Comparison of ENCODE assay signal across 20 cellular contexts in genomic region chr18:12098389-12098788, GRCh38. TPM values are rescaled to one million over a fixed set of nuclear protein-coding genes. Genes with fewer than 3 reads are reported as not detected.
DNase-seq lines count a peak whose midpoint lies in the region; ATAC-seq and TF ChIP-seq lines count a peak whose summit lies in the region.
"Had no signal": no experiment of that assay in that cellular context is flagged by ENCODE, and none has a peak within 500 bp of the region (broad histone marks: within the 10 kb centered on the region; RNA-seq: fewer than 3 reads in every experiment).

No MANE protein-coding gene starts in this region.

- TF ChIP-seq CTCF in activated CD8-positive, alpha-beta T cell treated with anti-CD3 and anti-CD28 coated beads for 36 hours (IDR thresholded peaks at IDR 0.05): no peak
- no peak for TF ChIP-seq CTCF in adrenal gland (IDR thresholded peaks at IDR 0.05)

- WGBS in adrenal gland, 4 donors: 77 to 86% (median 80%) methylated on average over 5 of the region's 5 CpGs

- CTCF ChIA-PET in activated CD8-positive, alpha-beta T cell treated with anti-CD3 and anti-CD28 coated beads for 36 hours (lab: Charles Lee): no interaction called here
- CTCF ChIA-PET in activated CD8-positive, alpha-beta T cell treated with anti-CD3 and anti-CD28 coated beads, Interleukin-2, amount 10 ng/mL, durations not matched to agents 7 days and 5 days (lab: Charles Lee): no interaction called here
- CTCF ChIA-PET in activated CD4-positive, alpha-beta T cell treated with anti-CD3 and anti-CD28 coated beads, Interleukin-2, amount 10 ng/mL, durations not matched to agents 7 days and 5 days (lab: Charles Lee): no interaction called here

- no peaks in the 10 kb centered on the region for H3K36me3 Mint-ChIP-seq in activated CD8-positive, alpha-beta T cell treated with anti-CD3 and anti-CD28 coated beads for 36 hours (ENCODE audit: low read depth)
- H3K36me3 Mint-ChIP-seq in activated CD8-positive, alpha-beta T cell treated with anti-CD3 and anti-CD28 coated beads, Interleukin-2, amount 10 ng/mL, durations not matched to agents 7 days and 5 days (ENCODE audit: low read depth): no peaks in the 10 kb centered on the region
- no peaks in the 10 kb centered on the region for H3K36me3 Mint-ChIP-seq in stimulated activated effector memory CD8-positive, alpha-beta T cell treated with anti-CD3 and anti-CD28 coated beads, Interleukin-12 subunit alpha, Interleukin-12 subunit beta, amount 100 ng/mL, for 72 hours
- H3K36me3 Mint-ChIP-seq in activated CD4-positive, alpha-beta T cell treated with anti-CD3 and anti-CD28 coated beads, Interleukin-2, amount 10 ng/mL, durations not matched to agents 7 days and 5 days (ENCODE audit: low read depth): no peaks in the 10 kb centered on the region
- H3K36me3 Mint-ChIP-seq: CD8-positive, alpha-beta memory T cell had no signal

- TF ChIP-seq POLR2A in adrenal gland (IDR thresholded peaks at IDR 0.05): no peak

- H3K4me3 ChIP-seq in adrenal gland: no peak overlapping the region
- H3K4me3 ChIP-seq: BLaER1, GM23248 had no signal

- peaks cover 11% of the 10 kb centered on the region for H3K27me3 Mint-ChIP-seq in activated CD8-positive, alpha-beta T cell treated with anti-CD3 and anti-CD28 coated beads for 36 hours
- H3K27me3 Mint-ChIP-seq in activated CD8-positive, alpha-beta T cell treated with anti-CD3 and anti-CD28 coated beads, Interleukin-2, amount 10 ng/mL, durations not matched to agents 7 days and 5 days (ENCODE audit: low read depth): peaks cover 26% of the 10 kb centered on the region
- peaks cover 20% of the 10 kb centered on the region for H3K27me3 Mint-ChIP-seq in activated CD4-positive, alpha-beta T cell treated with anti-CD3 and anti-CD28 coated beads, Interleukin-2, amount 10 ng/mL, durations not matched to agents 7 days and 5 days

- POLR2A ChIA-PET in activated CD8-positive, alpha-beta T cell treated with anti-CD3 and anti-CD28 coated beads for 36 hours (lab: Charles Lee): no interaction called here
- POLR2A ChIA-PET in activated CD8-positive, alpha-beta T cell treated with anti-CD3 and anti-CD28 coated beads, Interleukin-2, amount 10 ng/mL, durations not matched to agents 7 days and 5 days (lab: Charles Lee): no interaction called here
- POLR2A ChIA-PET in activated CD4-positive, alpha-beta T cell treated with anti-CD3 and anti-CD28 coated beads, Interleukin-2, amount 10 ng/mL, durations not matched to agents 7 days and 5 days (lab: Charles Lee): no interaction called here

- H3K36me3 ChIP-seq in adrenal gland (replicated peaks in 1 of 2): no peaks in the 10 kb centered on the region
- H3K36me3 ChIP-seq: BLaER1 had no signal

- no peak overlapping the region for H3K27ac Mint-ChIP-seq in activated CD8-positive, alpha-beta T cell treated with anti-CD3 and anti-CD28 coated beads for 36 hours
- H3K27ac Mint-ChIP-seq in activated CD8-positive, alpha-beta T cell treated with anti-CD3 and anti-CD28 coated beads, Interleukin-2, amount 10 ng/mL, durations not matched to agents 7 days and 5 days: no peak overlapping the region
- H3K27ac Mint-ChIP-seq in stimulated activated effector memory CD8-positive, alpha-beta T cell treated with anti-CD3 and anti-CD28 coated beads, Interleukin-12 subunit alpha, Interleukin-12 subunit beta, amount 100 ng/mL, for 72 hours: peak overlapping the region; percentile 79
- no peak overlapping the region for H3K27ac Mint-ChIP-seq in activated CD4-positive, alpha-beta T cell treated with anti-CD3 and anti-CD28 coated beads, Interleukin-2, amount 10 ng/mL, durations not matched to agents 7 days and 5 days
- H3K27ac Mint-ChIP-seq: CD8-positive, alpha-beta memory T cell had no signal

- H3K9me3 ChIP-seq in adrenal gland (replicated peaks in 1 of 3): no peaks in the 10 kb centered on the region
- H3K9me3 ChIP-seq: BLaER1 had no signal

- no peaks in the 10 kb centered on the region for H3K9me3 Mint-ChIP-seq in activated CD8-positive, alpha-beta T cell treated with anti-CD3 and anti-CD28 coated beads for 36 hours
- no peaks in the 10 kb centered on the region for H3K9me3 Mint-ChIP-seq in activated CD8-positive, alpha-beta T cell treated with anti-CD3 and anti-CD28 coated beads, Interleukin-2, amount 10 ng/mL, durations not matched to agents 7 days and 5 days (ENCODE audit: insufficient read depth)
- no peaks in the 10 kb centered on the region for H3K9me3 Mint-ChIP-seq in stimulated activated effector memory CD8-positive, alpha-beta T cell treated with anti-CD3 and anti-CD28 coated beads, Interleukin-12 subunit alpha, Interleukin-12 subunit beta, amount 100 ng/mL, for 72 hours
- no peaks in the 10 kb centered on the region for H3K9me3 Mint-ChIP-seq in activated CD4-positive, alpha-beta T cell treated with anti-CD3 and anti-CD28 coated beads, Interleukin-2, amount 10 ng/mL, durations not matched to agents 7 days and 5 days

- peak; percentile 20 for ATAC-seq in activated CD8-positive, alpha-beta T cell treated with anti-CD3 and anti-CD28 coated beads for 36 hours
- ATAC-seq in activated CD8-positive, alpha-beta T cell treated with anti-CD3 and anti-CD28 coated beads, Interleukin-2, amount 10 ng/mL, durations not matched to agents 7 days and 5 days: no peak
- ATAC-seq in GM18868 (IDR thresholded peaks at IDR 0.05; ENCODE audit: unreplicated experiment) (peak; percentile 49), HG03025 (IDR thresholded peaks at IDR 0.05; ENCODE audit: low FRiP score, unreplicated experiment) (peak; percentile 63)
- peak; percentile 94 for ATAC-seq in stimulated activated effector memory CD8-positive, alpha-beta T cell treated with anti-CD3 and anti-CD28 coated beads, Interleukin-12 subunit alpha, Interleukin-12 subunit beta, amount 100 ng/mL, for 72 hours

- H3K4me1 Mint-ChIP-seq in activated CD8-positive, alpha-beta T cell treated with anti-CD3 and anti-CD28 coated beads for 36 hours (ENCODE audit: low read depth): peaks cover 2% of the 10 kb centered on the region
- H3K4me1 Mint-ChIP-seq in activated CD8-positive, alpha-beta T cell treated with anti-CD3 and anti-CD28 coated beads, Interleukin-2, amount 10 ng/mL, durations not matched to agents 7 days and 5 days (ENCODE audit: low read depth): no peaks in the 10 kb centered on the region
- peaks cover 11% of the 10 kb centered on the region for H3K4me1 Mint-ChIP-seq in stimulated activated effector memory CD8-positive, alpha-beta T cell treated with anti-CD3 and anti-CD28 coated beads, Interleukin-12 subunit alpha, Interleukin-12 subunit beta, amount 100 ng/mL, for 72 hours
- H3K4me1 Mint-ChIP-seq in activated CD4-positive, alpha-beta T cell treated with anti-CD3 and anti-CD28 coated beads, Interleukin-2, amount 10 ng/mL, durations not matched to agents 7 days and 5 days: no peaks in the 10 kb centered on the region
- H3K4me1 Mint-ChIP-seq: CD8-positive, alpha-beta memory T cell had no signal

- intact Hi-C loops in activated CD8-positive, alpha-beta T cell treated with anti-CD3 and anti-CD28 coated beads for 36 hours (cut with micrococcal nuclease): no loop called here
- intact Hi-C loops in adrenal gland (cut with DNase I): loop anchor here in 1 of 2 donors (10.0 kb wide), 1 partner anchor 136 kb away; no protein-coding TSS in a partner anchor

- DNase-seq in activated CD8-positive, alpha-beta T cell treated with anti-CD3 and anti-CD28 coated beads for 36 hours: no peak
- DNase-seq in activated CD8-positive, alpha-beta T cell treated with anti-CD3 and anti-CD28 coated beads, Interleukin-2, amount 10 ng/mL, durations not matched to agents 7 days and 5 days: no peak
- DNase-seq in stimulated activated effector memory CD8-positive, alpha-beta T cell treated with anti-CD3 and anti-CD28 coated beads, Interleukin-12 subunit alpha, Interleukin-12 subunit beta, amount 100 ng/mL, for 72 hours (ENCODE audit: low spot score in 2 of 2): peak in 1 of 2 donors; percentile 67
- no peak for DNase-seq in activated CD4-positive, alpha-beta T cell treated with anti-CD3 and anti-CD28 coated beads, Interleukin-2, amount 10 ng/mL, durations not matched to agents 7 days and 5 days
- no peak for DNase-seq in adrenal gland
- DNase-seq in central memory CD4-positive, alpha-beta T cell: no peak
- DNase-seq: CD8-positive, alpha-beta memory T cell; DMS79; GM23248; KBM-7; NCI-H1417 treated with DMSO at 0.1 percent for 48 hours; NCI-H1930; NCI-H2171 treated with DMSO at 0.1 percent for 48 hours; NCI-H748 treated with DMSO at 0.1 percent for 48 hours; RPMI8226 had no signal

- no peaks in the 10 kb centered on the region for H3K4me1 ChIP-seq in adrenal gland (replicated peaks in 1 of 2)
- H3K4me1 ChIP-seq: BLaER1 had no signal

- no peak overlapping the region for H3K27ac ChIP-seq in adrenal gland
- H3K27ac ChIP-seq: BLaER1, GM23248 had no signal

- H3K27me3 ChIP-seq in adrenal gland: no peaks in the 10 kb centered on the region
- H3K27me3 ChIP-seq: BLaER1 had no signal

- H3K4me3 Mint-ChIP-seq in activated CD8-positive, alpha-beta T cell treated with anti-CD3 and anti-CD28 coated beads for 36 hours: no peak overlapping the region
- H3K4me3 Mint-ChIP-seq in activated CD8-positive, alpha-beta T cell treated with anti-CD3 and anti-CD28 coated beads, Interleukin-2, amount 10 ng/mL, durations not matched to agents 7 days and 5 days: no peak overlapping the region
- no peak overlapping the region for H3K4me3 Mint-ChIP-seq in stimulated activated effector memory CD8-positive, alpha-beta T cell treated with anti-CD3 and anti-CD28 coated beads, Interleukin-12 subunit alpha, Interleukin-12 subunit beta, amount 100 ng/mL, for 72 hours
- H3K4me3 Mint-ChIP-seq in activated CD4-positive, alpha-beta T cell treated with anti-CD3 and anti-CD28 coated beads, Interleukin-2, amount 10 ng/mL, durations not matched to agents 7 days and 5 days: no peak overlapping the region
- H3K4me3 Mint-ChIP-seq: CD8-positive, alpha-beta memory T cell had no signal

RNA-seq across cellular contexts. Expression of gene ANKRD62, which starts 4.7 kb away (rescaled TPM):
- total RNA-seq in activated CD8-positive, alpha-beta T cell treated with anti-CD3 and anti-CD28 coated beads for 36 hours: not detected
- not detected for total RNA-seq in activated CD8-positive, alpha-beta T cell treated with anti-CD3 and anti-CD28 coated beads, Interleukin-2, amount 10 ng/mL, durations not matched to agents 7 days and 5 days
- not detected for total RNA-seq in activated CD4-positive, alpha-beta T cell treated with anti-CD3 and anti-CD28 coated beads, Interleukin-2, amount 10 ng/mL, durations not matched to agents 7 days and 5 days
- not detected for total RNA-seq in adrenal gland
- not detected for polyA plus RNA-seq in adrenal gland
- total RNA-seq: A172; CD8-positive, alpha-beta memory T cell; GM23248; NCI-H460 had no signal
- polyA plus RNA-seq: CD8-positive, alpha-beta memory T cell; GM23248 had no signal
